In genomic region chr7:134919240-134919641, GRCh38 we compare ENCODE assay signal across 10 cellular contexts.
DNase-seq lines count a peak whose midpoint lies in the region; ATAC-seq and TF ChIP-seq lines count a peak whose summit lies in the region.
"Had no signal": no experiment of that assay in that cellular context is flagged by ENCODE, and none has a peak within 500 bp of the region (broad histone marks: within the 10 kb centered on the region; RNA-seq: fewer than 3 reads in every experiment).

No MANE protein-coding gene starts in this region.

- no peaks in the 10 kb centered on the region for H3K27me3 Mint-ChIP-seq in stimulated activated naive B cell treated with anti-CD40 and anti-IgM and Interleukin-4, amounts not matched to agents 10 μg/mL and 1 μg/mL and 100 μg/mL, for 72 hours

- peak; percentile 84 for ATAC-seq in GM19395 (IDR thresholded peaks at IDR 0.05; ENCODE audit: unreplicated experiment)
- ATAC-seq in HG02852 (IDR thresholded peaks at IDR 0.05; ENCODE audit: unreplicated experiment), result peak; percentile 88
- peak; percentile 42 to 84 for ATAC-seq in stimulated activated naive B cell treated with anti-CD40 and anti-IgM and Interleukin-4, amounts not matched to agents 10 μg/mL and 1 μg/mL and 100 μg/mL, for 72 hours (replicated peaks)
- ATAC-seq: left lobe of liver had no signal

- H3K9ac ChIP-seq in adipocyte (ENCODE audit: low read length), result peak overlapping the region; percentile 58

- H3K36me3 ChIP-seq in adipocyte (ENCODE audit: control insufficient read depth, insufficient read depth, low read length, severe bottlenecking), result peaks cover 42% of the 10 kb centered on the region
- no peaks in the 10 kb centered on the region for H3K36me3 ChIP-seq in adrenal gland (replicated peaks in 1 of 2)
- H3K36me3 ChIP-seq: right lobe of liver had no signal

- intact Hi-C loops in adrenal gland (cut with DNase I), result no loop called here

- no peak overlapping the region for H3K4me3 ChIP-seq in adipocyte (ENCODE audit: low read length)
- H3K4me3 ChIP-seq in adrenal gland, result no peak overlapping the region
- H3K4me3 ChIP-seq: right lobe of liver had no signal

- TF ChIP-seq CTCF in adrenal gland (IDR thresholded peaks at IDR 0.05), result no peak

- DNase-seq in adipocyte (ENCODE audit: low read depth) (peak; percentile 56), DMS 273 treated with DMSO at 0.1 percent for 48 hours (lab: John Stamatoyannopoulos, UW) (no peak), NCI-H345 (lab: John Stamatoyannopoulos, UW) (no peak), adrenal gland (no peak)
- no peak for DNase-seq in stimulated activated naive B cell treated with anti-CD40 and anti-IgM and Interleukin-4, amounts not matched to agents 10 μg/mL and 1 μg/mL and 100 μg/mL, for 72 hours
- DNase-seq: right lobe of liver had no signal

- peaks cover 27% of the 10 kb centered on the region for H3K4me1 ChIP-seq in adipocyte (ENCODE audit: control insufficient read depth, insufficient read depth, low read length)
- peaks cover 0 to 6% of the 10 kb centered on the region in 2 donors for H3K4me1 ChIP-seq in adrenal gland (replicated peaks in 1 of 2)
- H3K4me1 ChIP-seq: right lobe of liver had no signal

- TF ChIP-seq POLR2A in adrenal gland (IDR thresholded peaks at IDR 0.05), result no peak

- H3K9me3 ChIP-seq in adipocyte (ENCODE audit: control insufficient read depth, low read length) (no peaks in the 10 kb centered on the region), adrenal gland (replicated peaks in 1 of 3) (no peaks in the 10 kb centered on the region)
- H3K9me3 ChIP-seq: right lobe of liver had no signal

- H3K4me1 Mint-ChIP-seq in stimulated activated naive B cell treated with anti-CD40 and anti-IgM and Interleukin-4, amounts not matched to agents 10 μg/mL and 1 μg/mL and 100 μg/mL, for 72 hours, result peaks cover 0 to 5% of the 10 kb centered on the region in 2 donors

- H3K9me3 Mint-ChIP-seq in stimulated activated naive B cell treated with anti-CD40 and anti-IgM and Interleukin-4, amounts not matched to agents 10 μg/mL and 1 μg/mL and 100 μg/mL, for 72 hours, result no peaks in the 10 kb centered on the region

- H3K27me3 ChIP-seq in adipocyte (replicated peaks; ENCODE audit: control insufficient read depth, insufficient read depth, low read length) (no peaks in the 10 kb centered on the region), adrenal gland (no peaks in the 10 kb centered on the region)
- H3K27me3 ChIP-seq: right lobe of liver had no signal

- H3K27ac Mint-ChIP-seq in stimulated activated naive B cell treated with anti-CD40 and anti-IgM and Interleukin-4, amounts not matched to agents 10 μg/mL and 1 μg/mL and 100 μg/mL, for 72 hours, result no peak overlapping the region

- no peak overlapping the region for H3K4me3 Mint-ChIP-seq in stimulated activated naive B cell treated with anti-CD40 and anti-IgM and Interleukin-4, amounts not matched to agents 10 μg/mL and 1 μg/mL and 100 μg/mL, for 72 hours

- H3K27ac ChIP-seq in adrenal gland, result no peak overlapping the region
- H3K27ac ChIP-seq: VCaP had no signal

- no peaks in the 10 kb centered on the region for H3K36me3 Mint-ChIP-seq in stimulated activated naive B cell treated with anti-CD40 and anti-IgM and Interleukin-4, amounts not matched to agents 10 μg/mL and 1 μg/mL and 100 μg/mL, for 72 hours
